In the genomic region with DNA sequence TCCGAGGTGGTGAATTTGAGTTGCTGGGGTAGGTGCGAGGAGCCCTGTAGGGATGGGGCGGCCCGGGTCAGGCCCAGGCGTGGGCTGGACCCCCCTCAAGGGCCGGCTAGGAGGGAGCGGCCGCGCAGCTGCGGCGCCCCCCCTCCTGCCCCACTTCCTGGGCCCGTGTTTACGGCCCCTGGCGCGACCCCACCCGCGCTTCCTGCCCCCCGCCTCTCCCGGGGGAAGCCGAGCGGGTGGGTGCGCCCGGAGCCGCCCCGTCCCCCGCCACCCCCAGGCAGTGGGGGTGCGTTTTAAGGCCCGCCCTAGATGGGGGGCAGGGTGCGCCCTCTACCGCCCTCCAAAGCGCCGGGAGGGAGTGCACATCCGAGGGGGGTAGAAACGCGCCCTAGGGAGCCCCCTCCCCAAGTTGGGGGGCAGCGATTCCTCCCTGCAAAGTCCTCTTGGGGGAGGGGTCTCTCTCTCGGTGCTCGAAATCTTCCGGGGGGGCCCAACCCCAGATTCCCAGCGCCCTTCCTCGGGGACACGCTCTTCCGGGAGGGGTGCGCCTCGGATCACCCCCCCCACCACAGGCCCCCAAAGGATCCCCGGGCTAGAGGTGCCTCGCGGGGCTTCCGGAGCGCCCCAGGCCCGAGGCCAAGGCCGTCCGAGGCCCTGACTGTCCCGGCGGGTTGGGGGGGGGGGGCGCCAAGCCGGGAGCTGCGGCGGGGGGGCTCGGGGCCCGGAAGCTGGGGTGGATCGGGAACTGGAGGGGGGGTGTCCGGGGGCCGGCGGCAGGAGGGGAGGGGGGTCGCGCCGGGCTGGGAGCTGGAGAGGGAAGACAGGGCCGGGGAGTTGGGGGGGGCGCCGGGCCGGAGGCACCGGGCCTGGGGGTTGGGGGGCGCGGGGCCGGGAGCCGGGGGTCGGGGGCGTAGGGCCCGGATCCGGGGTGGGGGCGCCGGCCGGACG, we compare ENCODE assay signal across 1 cellular context.
TF ChIP-seq lines count a peak whose summit lies in the region.

No MANE protein-coding gene starts in this region.

TF ChIP-seq in K562, 482 proteins besides CTCF, POLR2A, EP300 and RAD21 (continued from another document and continues in another):
- TF ChIP-seq ZNF699 (CRISPR knock-in tag; IDR thresholded peaks at IDR 0.05; ENCODE audit: insufficient replicate concordance): no peak
- peak; percentile 56; the same call in 1 of the 2 replicates for TF ChIP-seq ZBTB17 (CRISPR knock-in tag; IDR thresholded peaks at IDR 0.05)
- no peak for TF ChIP-seq ETV5 (CRISPR knock-in tag; IDR thresholded peaks at IDR 0.05; ENCODE audit: low read depth)
- TF ChIP-seq ERF (CRISPR knock-in tag; IDR thresholded peaks at IDR 0.05): peak; percentile 49; the same call in 1 of the 2 replicates
- TF ChIP-seq, protein P1, sequence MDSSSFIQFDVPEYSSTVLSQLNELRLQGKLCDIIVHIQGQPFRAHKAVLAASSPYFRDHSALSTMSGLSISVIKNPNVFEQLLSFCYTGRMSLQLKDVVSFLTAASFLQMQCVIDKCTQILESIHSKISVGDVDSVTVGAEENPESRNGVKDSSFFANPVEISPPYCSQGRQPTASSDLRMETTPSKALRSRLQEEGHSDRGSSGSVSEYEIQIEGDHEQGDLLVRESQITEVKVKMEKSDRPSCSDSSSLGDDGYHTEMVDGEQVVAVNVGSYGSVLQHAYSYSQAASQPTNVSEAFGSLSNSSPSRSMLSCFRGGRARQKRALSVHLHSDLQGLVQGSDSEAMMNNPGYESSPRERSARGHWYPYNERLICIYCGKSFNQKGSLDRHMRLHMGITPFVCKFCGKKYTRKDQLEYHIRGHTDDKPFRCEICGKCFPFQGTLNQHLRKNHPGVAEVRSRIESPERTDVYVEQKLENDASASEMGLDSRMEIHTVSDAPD (CRISPR knock-in tag; IDR thresholded peaks at IDR 0.05): no peak
- TF ChIP-seq ZFX (CRISPR knock-in tag; IDR thresholded peaks at IDR 0.05): peak; percentile 88
- TF ChIP-seq, protein P2, sequence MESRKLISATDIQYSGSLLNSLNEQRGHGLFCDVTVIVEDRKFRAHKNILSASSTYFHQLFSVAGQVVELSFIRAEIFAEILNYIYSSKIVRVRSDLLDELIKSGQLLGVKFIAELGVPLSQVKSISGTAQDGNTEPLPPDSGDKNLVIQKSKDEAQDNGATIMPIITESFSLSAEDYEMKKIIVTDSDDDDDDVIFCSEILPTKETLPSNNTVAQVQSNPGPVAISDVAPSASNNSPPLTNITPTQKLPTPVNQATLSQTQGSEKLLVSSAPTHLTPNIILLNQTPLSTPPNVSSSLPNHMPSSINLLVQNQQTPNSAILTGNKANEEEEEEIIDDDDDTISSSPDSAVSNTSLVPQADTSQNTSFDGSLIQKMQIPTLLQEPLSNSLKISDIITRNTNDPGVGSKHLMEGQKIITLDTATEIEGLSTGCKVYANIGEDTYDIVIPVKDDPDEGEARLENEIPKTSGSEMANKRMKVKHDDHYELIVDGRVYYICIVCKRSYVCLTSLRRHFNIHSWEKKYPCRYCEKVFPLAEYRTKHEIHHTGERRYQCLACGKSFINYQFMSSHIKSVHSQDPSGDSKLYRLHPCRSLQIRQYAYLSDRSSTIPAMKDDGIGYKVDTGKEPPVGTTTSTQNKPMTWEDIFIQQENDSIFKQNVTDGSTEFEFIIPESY (CRISPR knock-in tag; IDR thresholded peaks at IDR 0.05): no peak
- TF ChIP-seq, protein P3, sequence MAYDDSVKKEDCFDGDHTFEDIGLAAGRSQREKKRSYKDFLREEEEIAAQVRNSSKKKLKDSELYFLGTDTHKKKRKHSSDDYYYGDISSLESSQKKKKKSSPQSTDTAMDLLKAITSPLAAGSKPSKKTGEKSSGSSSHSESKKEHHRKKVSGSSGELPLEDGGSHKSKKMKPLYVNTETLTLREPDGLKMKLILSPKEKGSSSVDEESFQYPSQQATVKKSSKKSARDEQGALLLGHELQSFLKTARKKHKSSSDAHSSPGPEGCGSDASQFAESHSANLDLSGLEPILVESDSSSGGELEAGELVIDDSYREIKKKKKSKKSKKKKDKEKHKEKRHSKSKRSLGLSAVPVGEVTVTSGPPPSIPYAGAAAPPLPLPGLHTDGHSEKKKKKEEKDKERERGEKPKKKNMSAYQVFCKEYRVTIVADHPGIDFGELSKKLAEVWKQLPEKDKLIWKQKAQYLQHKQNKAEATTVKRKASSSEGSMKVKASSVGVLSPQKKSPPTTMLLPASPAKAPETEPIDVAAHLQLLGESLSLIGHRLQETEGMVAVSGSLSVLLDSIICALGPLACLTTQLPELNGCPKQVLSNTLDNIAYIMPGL (CRISPR knock-in tag; IDR thresholded peaks at IDR 0.05): no peak
- no peak for TF ChIP-seq TAF1 (IDR thresholded peaks at IDR 0.05; ENCODE audit: control insufficient read depth, extremely low read depth, insufficient read depth, low read length, severe bottlenecking)
- TF ChIP-seq KDM2B (CRISPR knock-in tag; IDR thresholded peaks at IDR 0.05): no peak
- TF ChIP-seq HOXB6 (CRISPR knock-in tag; IDR thresholded peaks at IDR 0.05; ENCODE audit: borderline replicate concordance): no peak
- TF ChIP-seq BRD9 (IDR thresholded peaks at IDR 0.05; ENCODE audit: low read depth, partially characterized antibody): peak; percentile 56
- TF ChIP-seq NR3C1 (CRISPR knock-in tag; IDR thresholded peaks at IDR 0.05): no peak
- TF ChIP-seq KDM4B (IDR thresholded peaks at IDR 0.05; ENCODE audit: borderline replicate concordance in 2 of 2, low read depth in 1 of 2): peak in 1 of 2 experiments; percentile 71; a peak in 2 of 4 replicates
- peak; percentile 73 for TF ChIP-seq GABPA (tag; conservative IDR thresholded peaks at IDR 0.05; ENCODE audit: low read depth)
- TF ChIP-seq, protein P4, sequence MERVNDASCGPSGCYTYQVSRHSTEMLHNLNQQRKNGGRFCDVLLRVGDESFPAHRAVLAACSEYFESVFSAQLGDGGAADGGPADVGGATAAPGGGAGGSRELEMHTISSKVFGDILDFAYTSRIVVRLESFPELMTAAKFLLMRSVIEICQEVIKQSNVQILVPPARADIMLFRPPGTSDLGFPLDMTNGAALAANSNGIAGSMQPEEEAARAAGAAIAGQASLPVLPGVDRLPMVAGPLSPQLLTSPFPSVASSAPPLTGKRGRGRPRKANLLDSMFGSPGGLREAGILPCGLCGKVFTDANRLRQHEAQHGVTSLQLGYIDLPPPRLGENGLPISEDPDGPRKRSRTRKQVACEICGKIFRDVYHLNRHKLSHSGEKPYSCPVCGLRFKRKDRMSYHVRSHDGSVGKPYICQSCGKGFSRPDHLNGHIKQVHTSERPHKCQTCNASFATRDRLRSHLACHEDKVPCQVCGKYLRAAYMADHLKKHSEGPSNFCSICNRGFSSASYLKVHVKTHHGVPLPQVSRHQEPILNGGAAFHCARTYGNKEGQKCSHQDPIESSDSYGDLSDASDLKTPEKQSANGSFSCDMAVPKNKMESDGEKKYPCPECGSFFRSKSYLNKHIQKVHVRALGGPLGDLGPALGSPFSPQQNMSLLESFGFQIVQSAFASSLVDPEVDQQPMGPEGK (CRISPR knock-in tag; IDR thresholded peaks at IDR 0.05; ENCODE audit: borderline replicate concordance): peak; percentile 40; the same call in 1 of the 2 replicates
- TF ChIP-seq, protein P5, sequence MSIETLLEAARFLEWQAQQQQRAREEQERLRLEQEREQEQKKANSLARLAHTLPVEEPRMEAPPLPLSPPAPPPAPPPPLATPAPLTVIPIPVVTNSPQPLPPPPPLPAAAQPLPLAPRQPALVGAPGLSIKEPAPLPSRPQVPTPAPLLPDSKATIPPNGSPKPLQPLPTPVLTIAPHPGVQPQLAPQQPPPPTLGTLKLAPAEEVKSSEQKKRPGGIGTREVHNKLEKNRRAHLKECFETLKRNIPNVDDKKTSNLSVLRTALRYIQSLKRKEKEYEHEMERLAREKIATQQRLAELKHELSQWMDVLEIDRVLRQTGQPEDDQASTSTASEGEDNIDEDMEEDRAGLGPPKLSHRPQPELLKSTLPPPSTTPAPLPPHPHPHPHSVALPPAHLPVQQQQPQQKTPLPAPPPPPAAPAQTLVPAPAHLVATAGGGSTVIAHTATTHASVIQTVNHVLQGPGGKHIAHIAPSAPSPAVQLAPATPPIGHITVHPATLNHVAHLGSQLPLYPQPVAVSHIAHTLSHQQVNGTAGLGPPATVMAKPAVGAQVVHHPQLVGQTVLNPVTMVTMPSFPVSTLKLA (conservative IDR thresholded peaks at IDR 0.05): peak in 1 of 2 experiments; percentile 67; a peak in 3 of 4 replicates
- peak; percentile 45; the same call in 1 of the 2 replicates for TF ChIP-seq GABPB1 (CRISPR knock-in tag; IDR thresholded peaks at IDR 0.05)
- TF ChIP-seq, protein P6, sequence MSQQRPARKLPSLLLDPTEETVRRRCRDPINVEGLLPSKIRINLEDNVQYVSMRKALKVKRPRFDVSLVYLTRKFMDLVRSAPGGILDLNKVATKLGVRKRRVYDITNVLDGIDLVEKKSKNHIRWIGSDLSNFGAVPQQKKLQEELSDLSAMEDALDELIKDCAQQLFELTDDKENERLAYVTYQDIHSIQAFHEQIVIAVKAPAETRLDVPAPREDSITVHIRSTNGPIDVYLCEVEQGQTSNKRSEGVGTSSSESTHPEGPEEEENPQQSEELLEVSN (IDR thresholded peaks at IDR 0.05; ENCODE audit: borderline replicate concordance in 1 of 2, extremely low read depth in 1 of 2, insufficient read depth in 1 of 2, insufficient read length in 1 of 2, low read depth in 1 of 2, low read length in 1 of 2, poor library complexity in 1 of 2, severe bottlenecking in 1 of 2): no peak
- peak; percentile 96 for TF ChIP-seq EGR1 (conservative IDR thresholded peaks at IDR 0.05)
- TF ChIP-seq, protein P7, sequence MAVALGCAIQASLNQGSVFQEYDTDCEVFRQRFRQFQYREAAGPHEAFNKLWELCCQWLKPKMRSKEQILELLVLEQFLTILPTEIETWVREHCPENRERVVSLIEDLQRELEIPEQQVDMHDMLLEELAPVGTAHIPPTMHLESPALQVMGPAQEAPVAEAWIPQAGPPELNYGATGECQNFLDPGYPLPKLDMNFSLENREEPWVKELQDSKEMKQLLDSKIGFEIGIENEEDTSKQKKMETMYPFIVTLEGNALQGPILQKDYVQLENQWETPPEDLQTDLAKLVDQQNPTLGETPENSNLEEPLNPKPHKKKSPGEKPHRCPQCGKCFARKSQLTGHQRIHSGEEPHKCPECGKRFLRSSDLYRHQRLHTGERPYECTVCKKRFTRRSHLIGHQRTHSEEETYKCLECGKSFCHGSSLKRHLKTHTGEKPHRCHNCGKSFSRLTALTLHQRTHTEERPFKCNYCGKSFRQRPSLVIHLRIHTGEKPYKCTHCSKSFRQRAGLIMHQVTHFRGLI (CRISPR knock-in tag; IDR thresholded peaks at IDR 0.05): no peak
- no peak for TF ChIP-seq ZNF507 (tag; conservative IDR thresholded peaks at IDR 0.05)
- TF ChIP-seq HMGN3 (IDR thresholded peaks at IDR 0.05; ENCODE audit: borderline replicate concordance, extremely low read depth, insufficient read length, low read depth, low read length): peak; percentile 49
- TF ChIP-seq, protein P8, sequence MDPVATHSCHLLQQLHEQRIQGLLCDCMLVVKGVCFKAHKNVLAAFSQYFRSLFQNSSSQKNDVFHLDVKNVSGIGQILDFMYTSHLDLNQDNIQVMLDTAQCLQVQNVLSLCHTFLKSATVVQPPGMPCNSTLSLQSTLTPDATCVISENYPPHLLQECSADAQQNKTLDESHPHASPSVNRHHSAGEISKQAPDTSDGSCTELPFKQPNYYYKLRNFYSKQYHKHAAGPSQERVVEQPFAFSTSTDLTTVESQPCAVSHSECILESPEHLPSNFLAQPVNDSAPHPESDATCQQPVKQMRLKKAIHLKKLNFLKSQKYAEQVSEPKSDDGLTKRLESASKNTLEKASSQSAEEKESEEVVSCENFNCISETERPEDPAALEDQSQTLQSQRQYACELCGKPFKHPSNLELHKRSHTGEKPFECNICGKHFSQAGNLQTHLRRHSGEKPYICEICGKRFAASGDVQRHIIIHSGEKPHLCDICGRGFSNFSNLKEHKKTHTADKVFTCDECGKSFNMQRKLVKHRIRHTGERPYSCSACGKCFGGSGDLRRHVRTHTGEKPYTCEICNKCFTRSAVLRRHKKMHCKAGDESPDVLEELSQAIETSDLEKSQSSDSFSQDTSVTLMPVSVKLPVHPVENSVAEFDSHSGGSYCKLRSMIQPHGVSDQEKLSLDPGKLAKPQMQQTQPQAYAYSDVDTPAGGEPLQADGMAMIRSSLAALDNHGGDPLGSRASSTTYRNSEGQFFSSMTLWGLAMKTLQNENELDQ (CRISPR knock-in tag; IDR thresholded peaks at IDR 0.05; ENCODE audit: borderline replicate concordance): no peak
- TF ChIP-seq, protein P9, sequence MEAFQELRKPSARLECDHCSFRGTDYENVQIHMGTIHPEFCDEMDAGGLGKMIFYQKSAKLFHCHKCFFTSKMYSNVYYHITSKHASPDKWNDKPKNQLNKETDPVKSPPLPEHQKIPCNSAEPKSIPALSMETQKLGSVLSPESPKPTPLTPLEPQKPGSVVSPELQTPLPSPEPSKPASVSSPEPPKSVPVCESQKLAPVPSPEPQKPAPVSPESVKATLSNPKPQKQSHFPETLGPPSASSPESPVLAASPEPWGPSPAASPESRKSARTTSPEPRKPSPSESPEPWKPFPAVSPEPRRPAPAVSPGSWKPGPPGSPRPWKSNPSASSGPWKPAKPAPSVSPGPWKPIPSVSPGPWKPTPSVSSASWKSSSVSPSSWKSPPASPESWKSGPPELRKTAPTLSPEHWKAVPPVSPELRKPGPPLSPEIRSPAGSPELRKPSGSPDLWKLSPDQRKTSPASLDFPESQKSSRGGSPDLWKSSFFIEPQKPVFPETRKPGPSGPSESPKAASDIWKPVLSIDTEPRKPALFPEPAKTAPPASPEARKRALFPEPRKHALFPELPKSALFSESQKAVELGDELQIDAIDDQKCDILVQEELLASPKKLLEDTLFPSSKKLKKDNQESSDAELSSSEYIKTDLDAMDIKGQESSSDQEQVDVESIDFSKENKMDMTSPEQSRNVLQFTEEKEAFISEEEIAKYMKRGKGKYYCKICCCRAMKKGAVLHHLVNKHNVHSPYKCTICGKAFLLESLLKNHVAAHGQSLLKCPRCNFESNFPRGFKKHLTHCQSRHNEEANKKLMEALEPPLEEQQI (IDR thresholded peaks at IDR 0.05): no peak
- TF ChIP-seq CHD4 (IDR thresholded peaks at IDR 0.05; ENCODE audit: insufficient read depth, insufficient replicate concordance, low read depth, low read length, poor library complexity, severe bottlenecking): peak; percentile 10
- TF ChIP-seq, protein P10, sequence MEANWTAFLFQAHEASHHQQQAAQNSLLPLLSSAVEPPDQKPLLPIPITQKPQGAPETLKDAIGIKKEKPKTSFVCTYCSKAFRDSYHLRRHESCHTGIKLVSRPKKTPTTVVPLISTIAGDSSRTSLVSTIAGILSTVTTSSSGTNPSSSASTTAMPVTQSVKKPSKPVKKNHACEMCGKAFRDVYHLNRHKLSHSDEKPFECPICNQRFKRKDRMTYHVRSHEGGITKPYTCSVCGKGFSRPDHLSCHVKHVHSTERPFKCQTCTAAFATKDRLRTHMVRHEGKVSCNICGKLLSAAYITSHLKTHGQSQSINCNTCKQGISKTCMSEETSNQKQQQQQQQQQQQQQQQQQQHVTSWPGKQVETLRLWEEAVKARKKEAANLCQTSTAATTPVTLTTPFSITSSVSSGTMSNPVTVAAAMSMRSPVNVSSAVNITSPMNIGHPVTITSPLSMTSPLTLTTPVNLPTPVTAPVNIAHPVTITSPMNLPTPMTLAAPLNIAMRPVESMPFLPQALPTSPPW (CRISPR knock-in tag; IDR thresholded peaks at IDR 0.05): peak; percentile 96
- TF ChIP-seq, protein P11, sequence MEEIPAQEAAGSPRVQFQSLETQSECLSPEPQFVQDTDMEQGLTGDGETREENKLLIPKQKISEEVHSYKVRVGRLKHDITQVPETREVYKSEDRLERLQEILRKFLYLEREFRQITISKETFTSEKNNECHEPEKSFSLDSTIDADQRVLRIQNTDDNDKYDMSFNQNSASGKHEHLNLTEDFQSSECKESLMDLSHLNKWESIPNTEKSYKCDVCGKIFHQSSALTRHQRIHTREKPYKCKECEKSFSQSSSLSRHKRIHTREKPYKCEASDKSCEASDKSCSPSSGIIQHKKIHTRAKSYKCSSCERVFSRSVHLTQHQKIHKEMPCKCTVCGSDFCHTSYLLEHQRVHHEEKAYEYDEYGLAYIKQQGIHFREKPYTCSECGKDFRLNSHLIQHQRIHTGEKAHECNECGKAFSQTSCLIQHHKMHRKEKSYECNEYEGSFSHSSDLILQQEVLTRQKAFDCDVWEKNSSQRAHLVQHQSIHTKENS (CRISPR knock-in tag; IDR thresholded peaks at IDR 0.05): no peak
- TF ChIP-seq ZC3H4 (CRISPR knock-in tag; IDR thresholded peaks at IDR 0.05; ENCODE audit: borderline replicate concordance): 0 out of 2 replicates have a peak, but pooled peaks have one; percentile 31
